In genomic region chr20:32205502-32206382, GRCh38 we compare ENCODE assay signal across 8 cellular contexts. TPM values are rescaled to one million over a fixed set of nuclear protein-coding genes. Genes with fewer than 3 reads are reported as not detected.
DNase-seq lines count a peak whose midpoint lies in the region; ATAC-seq and TF ChIP-seq lines count a peak whose summit lies in the region.

No MANE protein-coding gene starts in this region.

- peaks cover 99% of the 10 kb centered on the region for H3K79me2 ChIP-seq in DOHH2 (ENCODE audit: control insufficient read depth, low read length)
- H3K79me2 ChIP-seq in OCI-LY1 (ENCODE audit: insufficient read depth, low read length) = peaks cover 64% of the 10 kb centered on the region

- H3K4me2 ChIP-seq in DOHH2 (ENCODE audit: low read length) (peak overlapping the region; percentile 100), OCI-LY1 (ENCODE audit: low read length) (peak overlapping the region; percentile 88), neuronal stem cell (ENCODE audit: insufficient read depth, low read length, poor library complexity, severe bottlenecking) (peak overlapping the region; percentile 74)

- H3K27me3 ChIP-seq in DOHH2 (ENCODE audit: control insufficient read depth, low read length) (no peaks in the 10 kb centered on the region), OCI-LY1 (ENCODE audit: insufficient read depth, low read length) (no peaks in the 10 kb centered on the region), endodermal cell (ENCODE audit: control insufficient read depth, insufficient read depth, low read length, poor library complexity, severe bottlenecking) (no peaks in the 10 kb centered on the region), neuronal stem cell (ENCODE audit: control insufficient read depth in 3 of 3, insufficient read depth in 3 of 3, low read depth in 1 of 3, low read length in 3 of 3) (no peaks in the 10 kb centered on the region)

- peaks cover 7% of the 10 kb centered on the region for H3K79me1 ChIP-seq in neuronal stem cell (ENCODE audit: low read depth, low read length)

- no peak overlapping the region for H2BK12ac ChIP-seq in neuronal stem cell (ENCODE audit: low read length)

- no peaks in the 10 kb centered on the region for H3K27me3 Mint-ChIP-seq in endodermal cell (ENCODE audit: insufficient read depth)

- H3K27ac ChIP-seq in DOHH2 (ENCODE audit: low read depth, low read length) (peak overlapping the region; percentile 69), OCI-LY1 (ENCODE audit: low read depth, low read length, poor library complexity, severe bottlenecking) (peak overlapping the region; percentile 27), endodermal cell (ENCODE audit: low read depth, low read length) (peak overlapping the region; percentile 27), neuronal stem cell (replicated peaks; ENCODE audit: low read length) (peak overlapping the region; percentile 51)

- H3K9me2 ChIP-seq in DOHH2 (replicated peaks; ENCODE audit: control insufficient read depth, low read length) (no peaks in the 10 kb centered on the region), OCI-LY1 (ENCODE audit: low read depth, low read length) (no peaks in the 10 kb centered on the region)

- 68% methylated on average over 5 of the region's 6 CpGs; no CpG with 5 or more reads in 1 of the 2 experiments for WGBS in endodermal cell (ENCODE audit: insufficient coverage in 1 of 2, insufficient read length in 1 of 2), 2 experiments
- WGBS in neuronal stem cell (ENCODE audit: extremely low coverage in 2 of 2, insufficient read length in 2 of 2, insufficient replicate concordance in 1 of 2), 2 donors = no CpG with 5 or more reads among the region's 6 CpGs

- H3K36me3 Mint-ChIP-seq in endodermal cell (ENCODE audit: low read depth) = peaks cover 22% of the 10 kb centered on the region

- H3F3A ChIP-seq in DOHH2 (ENCODE audit: control insufficient read depth, insufficient read depth) (peaks cover 3% of the 10 kb centered on the region; the same call in 1 of the 2 replicates), OCI-LY1 (ENCODE audit: insufficient read depth, low read length) (no peaks in the 10 kb centered on the region)

- H3K23ac ChIP-seq in neuronal stem cell (ENCODE audit: low read depth, low read length, poor library complexity) = no peak overlapping the region

- no peak overlapping the region for H2BK15ac ChIP-seq in neuronal stem cell (ENCODE audit: low read length)

- H3K4ac ChIP-seq in neuronal stem cell (ENCODE audit: low read length) = no peak overlapping the region

- ATAC-seq in GM18502 (IDR thresholded peaks at IDR 0.05; ENCODE audit: poor library complexity, unreplicated experiment) (no peak), HG02938 (IDR thresholded peaks at IDR 0.05; ENCODE audit: unreplicated experiment) (no peak)

- no peak for DNase-seq in endodermal cell
- no peak for DNase-seq in neuronal stem cell (ENCODE audit: low spot score)
- no peak for DNase-seq in NCI-H146 (lab: John Stamatoyannopoulos, UW)
- no peak for DNase-seq in NCI-H510A treated with DMSO at 0.1 percent for 48 hours (lab: John Stamatoyannopoulos, UW)

- H3K9me3 ChIP-seq in DOHH2 (ENCODE audit: control insufficient read depth, insufficient read depth, low read length) (no peaks in the 10 kb centered on the region), OCI-LY1 (ENCODE audit: low read length) (no peaks in the 10 kb centered on the region), endodermal cell (ENCODE audit: control insufficient read depth, low read length) (no peaks in the 10 kb centered on the region), neuronal stem cell (replicated peaks in 1 of 2; ENCODE audit: control insufficient read depth in 2 of 2, insufficient read depth in 1 of 2, low read depth in 1 of 2, low read length in 2 of 2) (no peaks in the 10 kb centered on the region)

- H3K4me3 ChIP-seq in DOHH2 (ENCODE audit: low read length) (peak overlapping the region; percentile 98), OCI-LY1 (ENCODE audit: low read depth, low read length, poor library complexity, severe bottlenecking) (peak overlapping the region; percentile 100), endodermal cell (ENCODE audit: low read length) (peak overlapping the region; percentile 93), neuronal stem cell (ENCODE audit: low read length in 2 of 2) (peak overlapping the region in 1 of 2 donors; percentile 99)

- H2BK5ac ChIP-seq in neuronal stem cell (ENCODE audit: low read length) = no peak overlapping the region

- H2AFZ ChIP-seq in OCI-LY1 (ENCODE audit: low read length) (no peak overlapping the region), neuronal stem cell (ENCODE audit: low read length) (no peak overlapping the region)

- H3K27ac Mint-ChIP-seq in endodermal cell = peak overlapping the region; percentile 46

- peak overlapping the region; percentile 92 for H3K4me3 Mint-ChIP-seq in endodermal cell

- H3K14ac ChIP-seq in neuronal stem cell (ENCODE audit: low read length) = no peak overlapping the region

- no peak overlapping the region for H2BK120ac ChIP-seq in neuronal stem cell (ENCODE audit: low read depth, low read length)

- H4K8ac ChIP-seq in neuronal stem cell (ENCODE audit: low read depth, low read length) = no peak overlapping the region

- no peak overlapping the region for H4K91ac ChIP-seq in neuronal stem cell (ENCODE audit: low read depth, low read length, poor library complexity)

- no peaks in the 10 kb centered on the region for H3K9me3 Mint-ChIP-seq in endodermal cell

- H3K36me3 ChIP-seq in DOHH2 (ENCODE audit: control insufficient read depth, low read length) (peaks cover 90% of the 10 kb centered on the region), OCI-LY1 (ENCODE audit: insufficient read depth, low read length) (peaks cover 48% of the 10 kb centered on the region), endodermal cell (ENCODE audit: control insufficient read depth, insufficient read depth, low read length) (peaks cover 28% of the 10 kb centered on the region), neuronal stem cell (replicated peaks in 1 of 2; ENCODE audit: control insufficient read depth in 2 of 2, insufficient read depth in 2 of 2, low read length in 2 of 2) (peaks cover 25 to 64% of the 10 kb centered on the region in 2 donors)

- no peak overlapping the region for H2AK5ac ChIP-seq in neuronal stem cell (ENCODE audit: low read depth, low read length)

- no peak for TF ChIP-seq CTCF in DOHH2 (IDR thresholded peaks at IDR 0.05; ENCODE audit: low read depth, low read length, poor library complexity, severe bottlenecking)
- no peak for TF ChIP-seq CTCF in OCI-LY1 (IDR thresholded peaks at IDR 0.05; ENCODE audit: low read length)
- no peak for TF ChIP-seq CTCF in endodermal cell (conservative IDR thresholded peaks at IDR 0.05)

- no peak overlapping the region for H3K18ac ChIP-seq in neuronal stem cell (ENCODE audit: low read length)

- H3K4me1 ChIP-seq in DOHH2 (ENCODE audit: control insufficient read depth, low read length) = peaks cover 54% of the 10 kb centered on the region
- peaks cover 47% of the 10 kb centered on the region for H3K4me1 ChIP-seq in OCI-LY1 (ENCODE audit: insufficient read depth, low read length, severe bottlenecking)
- peaks cover 7% of the 10 kb centered on the region for H3K4me1 ChIP-seq in endodermal cell (ENCODE audit: control insufficient read depth, insufficient read depth, low read length)
- peaks cover 11 to 22% of the 10 kb centered on the region in 2 donors for H3K4me1 ChIP-seq in neuronal stem cell (ENCODE audit: control insufficient read depth in 2 of 2, insufficient read depth in 1 of 2, low read depth in 1 of 2, low read length in 2 of 2)

- peaks cover 50% of the 10 kb centered on the region for H3K4me1 Mint-ChIP-seq in endodermal cell

- H4K20me1 ChIP-seq in DOHH2 (ENCODE audit: control insufficient read depth, insufficient read depth, low read depth, low read length) (peaks cover 36% of the 10 kb centered on the region), OCI-LY1 (ENCODE audit: insufficient read depth, low read length) (0 out of 2 replicates have a peak, but pooled peaks cover 3% of the 10 kb centered on the region)

- H3K9ac ChIP-seq in OCI-LY1 (ENCODE audit: low read length) (peak overlapping the region; percentile 100), endodermal cell (ENCODE audit: extremely low read depth, low read length, poor library complexity, severe bottlenecking) (peak overlapping the region; percentile 66), neuronal stem cell (ENCODE audit: low read depth, low read length, poor library complexity) (no peak overlapping the region)

RNA-seq across cellular contexts. Expression of gene PLAGL2, which starts 1.8 kb away (rescaled TPM):
- 10 to 100 TPM; 25.5 to 34.5 TPM for total RNA-seq in endodermal cell
- polyA plus RNA-seq in endodermal cell (2013, experiment 1 of 2) = 30.1 TPM
- 26.0 TPM for polyA plus RNA-seq in endodermal cell (2013, experiment 2 of 2)
- polyA plus RNA-seq in neuronal stem cell (2013, experiment 1 of 2) = 35.6 TPM
- 34.8 TPM for polyA plus RNA-seq in neuronal stem cell (2013, experiment 2 of 2)

RNA-seq across cellular contexts. Expression of gene POFUT1, which starts 1.9 kb away (rescaled TPM):
- total RNA-seq in endodermal cell = 10 to 100 TPM; 43.9 to 44.8 TPM
- polyA plus RNA-seq in endodermal cell (2013, experiment 1 of 2) = 27.7 TPM
- polyA plus RNA-seq in endodermal cell (2013, experiment 2 of 2) = 25.8 TPM
- 17.5 TPM for polyA plus RNA-seq in neuronal stem cell (2013, experiment 1 of 2)
- 18.2 TPM for polyA plus RNA-seq in neuronal stem cell (2013, experiment 2 of 2)
